In genomic region chr6:118755941-118756646, GRCh38 we compare ENCODE assay signal across 17 cellular contexts.
DNase-seq lines count a peak whose midpoint lies in the region; ATAC-seq and TF ChIP-seq lines count a peak whose summit lies in the region.
"Had no signal": no experiment of that assay in that cellular context is flagged by ENCODE, and none has a peak within 500 bp of the region (broad histone marks: within the 10 kb centered on the region; RNA-seq: fewer than 3 reads in every experiment).

No MANE protein-coding gene starts in this region.

- H3K4me1 Mint-ChIP-seq in activated CD4-positive, alpha-beta T cell treated with anti-CD3 and anti-CD28 coated beads, Interleukin-2, amount 10 ng/mL, durations not matched to agents 24 days and 14 days = peaks cover 15% of the 10 kb centered on the region
- H3K4me1 Mint-ChIP-seq in CD4-positive, CD25-positive, alpha-beta regulatory T cell = peaks cover 4 to 12% (median 7%) of the 10 kb centered on the region in 4 donors
- H3K4me1 Mint-ChIP-seq in activated naive CD8-positive, alpha-beta T cell (ENCODE audit: low read depth) = peaks cover 42% of the 10 kb centered on the region
- peaks cover 6% of the 10 kb centered on the region for H3K4me1 Mint-ChIP-seq in nephron progenitor cell
- H3K4me1 Mint-ChIP-seq: H9 had no signal

- no peak overlapping the region for H3K18ac ChIP-seq in mesendoderm (ENCODE audit: low read length)

- no CpG with 5 or more reads among the region's 6 CpGs for WGBS in mesendoderm (ENCODE audit: extremely low coverage, insufficient coverage, low lambda C conversion rate)

- H3K36me3 Mint-ChIP-seq in activated CD4-positive, alpha-beta T cell treated with anti-CD3 and anti-CD28 coated beads, Interleukin-2, amount 10 ng/mL, durations not matched to agents 24 days and 14 days (ENCODE audit: low read depth) = no peaks in the 10 kb centered on the region
- H3K36me3 Mint-ChIP-seq in CD4-positive, CD25-positive, alpha-beta regulatory T cell = no peaks in the 10 kb centered on the region
- H3K36me3 Mint-ChIP-seq in activated naive CD8-positive, alpha-beta T cell = no peaks in the 10 kb centered on the region
- no peaks in the 10 kb centered on the region for H3K36me3 Mint-ChIP-seq in nephron progenitor cell (ENCODE audit: low read depth)
- H3K36me3 Mint-ChIP-seq: IgD-negative memory B cell had no signal

- no peak overlapping the region for H2AK5ac ChIP-seq in mesendoderm (ENCODE audit: low read length)

- H4K5ac ChIP-seq in mesendoderm (ENCODE audit: low read length) = no peak overlapping the region

- no peaks in the 10 kb centered on the region for H3K36me3 ChIP-seq in CD4-positive, CD25-positive, alpha-beta regulatory T cell (ENCODE audit: control insufficient read depth, insufficient read depth, low read length)
- H3K36me3 ChIP-seq in mesendoderm (ENCODE audit: control insufficient read depth, insufficient read depth, low read length) = no peaks in the 10 kb centered on the region
- H3K36me3 ChIP-seq: BLaER1 treated with 17β-estradiol and CSF1 and Interleukin-3, amounts not matched to agents 10 nM and 100 nM had no signal

- no peak overlapping the region for H3K23ac ChIP-seq in mesendoderm (ENCODE audit: low read length)

- no peaks in the 10 kb centered on the region for H3K79me1 ChIP-seq in mesendoderm (ENCODE audit: low read length)

- H3K27me3 ChIP-seq in CD4-positive, CD25-positive, alpha-beta regulatory T cell (ENCODE audit: control insufficient read depth, insufficient read depth, low read length) = peaks cover 3% of the 10 kb centered on the region
- no peaks in the 10 kb centered on the region for H3K27me3 ChIP-seq in mesendoderm (ENCODE audit: insufficient read depth, low read length, poor library complexity)
- H3K27me3 ChIP-seq: BLaER1 treated with 17β-estradiol and CSF1 and Interleukin-3, amounts not matched to agents 10 nM and 100 nM had no signal

- no peak for TF ChIP-seq CTCF in nephron progenitor cell (IDR thresholded peaks at IDR 0.05)

- H2BK15ac ChIP-seq in mesendoderm (replicated peaks; ENCODE audit: low read depth) = no peak overlapping the region

- no peaks in the 10 kb centered on the region for H3K4me1 ChIP-seq in CD4-positive, CD25-positive, alpha-beta regulatory T cell (ENCODE audit: control insufficient read depth, insufficient read depth, low read length, poor library complexity, severe bottlenecking)
- H3K4me1 ChIP-seq in mesendoderm (ENCODE audit: control insufficient read depth, low read depth, low read length) = no peaks in the 10 kb centered on the region

- H3K27ac Mint-ChIP-seq in activated CD4-positive, alpha-beta T cell treated with anti-CD3 and anti-CD28 coated beads, Interleukin-2, amount 10 ng/mL, durations not matched to agents 24 days and 14 days = peak overlapping the region; percentile 10
- H3K27ac Mint-ChIP-seq in CD4-positive, CD25-positive, alpha-beta regulatory T cell = peak overlapping the region in 2 of 3 donors; percentile 12 to 79
- H3K27ac Mint-ChIP-seq in activated naive CD8-positive, alpha-beta T cell = peak overlapping the region; percentile 94
- H3K27ac Mint-ChIP-seq in nephron progenitor cell = peak overlapping the region; percentile 1
- H3K27ac Mint-ChIP-seq: H9 had no signal

- DNase-seq in activated CD4-positive, alpha-beta T cell treated with anti-CD3 and anti-CD28 coated beads, Interleukin-2, amount 10 ng/mL, durations not matched to agents 24 days and 14 days = no peak
- DNase-seq in activated CD4-positive, alpha-beta T cell treated with anti-CD3 and anti-CD28 coated beads, Interleukin-2, amount 50 U/mL, for 1 hour = no peak
- no peak for DNase-seq in CD4-positive, CD25-positive, alpha-beta regulatory T cell
- no peak for DNase-seq in nephron progenitor cell
- DNase-seq in mesendoderm = no peak
- no peak for DNase-seq in kidney glomerular epithelial cell (lab: John Stamatoyannopoulos, UW)
- DNase-seq: COR-L47, DMS53, H9, NCI-H1436, NCI-H2029 treated with DMSO at 0.1 percent for 48 hours, NCI-H510A treated with DMSO at 0.1 percent for 48 hours had no signal

- H3K79me2 ChIP-seq in mesendoderm (ENCODE audit: control insufficient read depth, insufficient read depth, low read length) = no peaks in the 10 kb centered on the region

- H3K56ac ChIP-seq in mesendoderm (ENCODE audit: low read length) = no peak overlapping the region

- H4K8ac ChIP-seq in mesendoderm (ENCODE audit: low read depth, low read length) = no peak overlapping the region

- no peaks in the 10 kb centered on the region for H3K9me3 ChIP-seq in CD4-positive, CD25-positive, alpha-beta regulatory T cell (ENCODE audit: control insufficient read depth in 2 of 2, low read length in 2 of 2)
- H3K9me3 ChIP-seq: BLaER1 treated with 17β-estradiol and CSF1 and Interleukin-3, amounts not matched to agents 10 nM and 100 nM had no signal

- H3K4ac ChIP-seq in mesendoderm (ENCODE audit: low read depth, low read length) = no peak overlapping the region

- ATAC-seq in CD4-positive, CD25-positive, alpha-beta regulatory T cell (ENCODE audit: low read depth in 2 of 2) = no peak
- ATAC-seq in HG03159 (IDR thresholded peaks at IDR 0.05; ENCODE audit: unreplicated experiment) = no peak
- ATAC-seq: Panc1 had no signal

- intact Hi-C loops in activated CD4-positive, alpha-beta T cell treated with anti-CD3 and anti-CD28 coated beads, Interleukin-2, amount 10 ng/mL, durations not matched to agents 24 days and 14 days (cut with micrococcal nuclease) = no loop called here

- H3K4me3 ChIP-seq in CD4-positive, CD25-positive, alpha-beta regulatory T cell (ENCODE audit: low read depth, low read length) = no peak overlapping the region
- H3K4me3 ChIP-seq in mesendoderm (ENCODE audit: low read length) = no peak overlapping the region
- H3K4me3 ChIP-seq: BLaER1 treated with 17β-estradiol and CSF1 and Interleukin-3, amounts not matched to agents 10 nM and 100 nM had no signal

- peak overlapping the region; percentile 18 for H3K4me3 Mint-ChIP-seq in activated CD4-positive, alpha-beta T cell treated with anti-CD3 and anti-CD28 coated beads, Interleukin-2, amount 10 ng/mL, durations not matched to agents 24 days and 14 days
- no peak overlapping the region for H3K4me3 Mint-ChIP-seq in CD4-positive, CD25-positive, alpha-beta regulatory T cell
- H3K4me3 Mint-ChIP-seq in activated naive CD8-positive, alpha-beta T cell = peak overlapping the region; percentile 67
- H3K4me3 Mint-ChIP-seq in nephron progenitor cell = no peak overlapping the region
- H3K4me3 Mint-ChIP-seq: H9, IgD-negative memory B cell had no signal

- no peak overlapping the region for H2BK120ac ChIP-seq in mesendoderm (ENCODE audit: low read depth, low read length)

- H3K27me3 Mint-ChIP-seq in activated CD4-positive, alpha-beta T cell treated with anti-CD3 and anti-CD28 coated beads, Interleukin-2, amount 10 ng/mL, durations not matched to agents 24 days and 14 days = peaks cover 9% of the 10 kb centered on the region
- peaks cover 10% of the 10 kb centered on the region for H3K27me3 Mint-ChIP-seq in CD4-positive, CD25-positive, alpha-beta regulatory T cell
- H3K27me3 Mint-ChIP-seq in activated naive CD8-positive, alpha-beta T cell = no peaks in the 10 kb centered on the region
- H3K27me3 Mint-ChIP-seq in nephron progenitor cell (ENCODE audit: low read depth, poor library complexity) = no peaks in the 10 kb centered on the region

- H3K9me3 Mint-ChIP-seq in activated CD4-positive, alpha-beta T cell treated with anti-CD3 and anti-CD28 coated beads, Interleukin-2, amount 10 ng/mL, durations not matched to agents 24 days and 14 days = peaks cover 11% of the 10 kb centered on the region
- peaks cover 0 to 1% (median 0%) of the 10 kb centered on the region in 7 donors for H3K9me3 Mint-ChIP-seq in CD4-positive, CD25-positive, alpha-beta regulatory T cell
- no peaks in the 10 kb centered on the region for H3K9me3 Mint-ChIP-seq in activated naive CD8-positive, alpha-beta T cell (ENCODE audit: low read depth)
- H3K9me3 Mint-ChIP-seq in nephron progenitor cell = no peaks in the 10 kb centered on the region
- H3K9me3 Mint-ChIP-seq: H9, IgD-negative memory B cell had no signal

- no peak overlapping the region for H3K4me2 ChIP-seq in mesendoderm (ENCODE audit: low read length)

- no peak overlapping the region for H3K9ac ChIP-seq in mesendoderm (ENCODE audit: low read length)
- H3K9ac ChIP-seq: BLaER1 treated with 17β-estradiol and CSF1 and Interleukin-3, amounts not matched to agents 10 nM and 100 nM had no signal

- no peak overlapping the region for H2BK5ac ChIP-seq in mesendoderm (ENCODE audit: low read length)

- no peak overlapping the region for H3K27ac ChIP-seq in CD4-positive, CD25-positive, alpha-beta regulatory T cell (ENCODE audit: insufficient read depth, low read length, poor library complexity, severe bottlenecking)
- H3K27ac ChIP-seq in mesendoderm (ENCODE audit: low read depth, low read length) = no peak overlapping the region

Comparison
In these comparisons a context has a peak if more than half of its experiments do, and no peak if none do; other contexts are left out.
1. H3K27ac Mint-ChIP-seq: peak in every context shown above with its lines; median percentile 94 in activated naive CD8-positive, alpha-beta T cell; 46 in CD4-positive, CD25-positive, alpha-beta regulatory T cell; 10 in activated CD4-positive, alpha-beta T cell treated with anti-CD3 and anti-CD28 coated beads, Interleukin-2, amount 10 ng/mL, durations not matched to agents 24 days and 14 days; 1 in nephron progenitor cell.
2. H3K4me3 Mint-ChIP-seq: peak in activated CD4-positive, alpha-beta T cell treated with anti-CD3 and anti-CD28 coated beads, Interleukin-2, amount 10 ng/mL, durations not matched to agents 24 days and 14 days (single experiment) and activated naive CD8-positive, alpha-beta T cell (single experiment); none in CD4-positive, CD25-positive, alpha-beta regulatory T cell (0 of 4) and nephron progenitor cell (single experiment).